ENCODE assay signal across 8 cellular contexts in the genomic region with DNA sequence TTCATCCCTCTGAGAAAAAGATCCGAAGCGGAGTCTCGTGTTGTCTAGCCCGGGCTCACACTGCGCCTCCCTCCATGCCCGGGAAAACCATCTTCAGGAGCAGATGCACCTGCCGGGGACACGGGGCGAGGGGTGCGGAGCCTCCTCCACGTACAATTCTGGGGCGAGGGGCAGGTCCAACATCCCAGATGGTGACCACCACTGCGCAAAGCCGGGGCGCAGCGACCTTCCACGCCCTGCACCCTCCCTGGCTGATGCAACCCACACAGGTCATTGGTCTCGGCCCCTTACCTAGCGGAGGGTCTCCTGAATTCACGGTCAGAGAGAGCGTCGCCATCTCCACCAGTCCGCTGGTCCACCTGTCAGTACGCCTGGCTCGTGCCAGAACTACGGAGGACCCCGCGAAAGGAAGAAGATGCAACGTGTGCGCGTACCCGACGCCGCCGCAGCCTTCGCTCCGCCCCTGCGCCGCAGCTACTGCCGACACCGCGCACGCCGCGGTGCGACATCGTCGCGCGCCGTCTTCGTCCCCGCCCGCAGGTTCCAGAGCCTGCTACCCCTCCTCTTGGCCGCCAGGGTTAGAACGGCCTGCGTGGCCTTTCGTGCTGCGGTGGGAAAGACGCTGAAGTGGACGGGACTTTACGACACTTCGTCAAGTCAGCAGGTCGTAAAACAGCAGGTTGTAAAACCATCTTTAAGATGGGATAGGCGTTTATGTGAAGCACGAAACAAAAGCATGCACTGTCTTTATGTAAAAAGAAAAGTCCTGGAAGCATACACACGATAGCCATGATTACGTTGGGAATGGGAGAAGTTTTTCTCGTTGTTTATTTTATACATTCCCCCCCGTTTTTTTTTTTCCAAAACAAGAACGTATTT. TPM values are rescaled to one million over a fixed set of nuclear protein-coding genes. Genes with fewer than 3 reads are reported as not detected.
DNase-seq lines count a peak whose midpoint lies in the region; ATAC-seq and TF ChIP-seq lines count a peak whose summit lies in the region.

A gene (minus strand): TSS at position 454 of the 879 bp plus-strand sequence. CDS start 117 bp downstream, at position 337.

- WGBS in endodermal cell (ENCODE audit: insufficient coverage in 1 of 2, insufficient read length in 1 of 2), 2 experiments = 0% methylated on average over 18 to 69 of the region's 71 CpGs

- H3K36me3 ChIP-seq in endodermal cell (ENCODE audit: control insufficient read depth, insufficient read depth, low read length) = no peaks in the 10 kb centered on the region

- peak within 1 kb of the TSS; percentile 82 for H3K27ac ChIP-seq in endodermal cell (ENCODE audit: low read depth, low read length)

- H3K4me1 ChIP-seq in endodermal cell (ENCODE audit: control insufficient read depth, insufficient read depth, low read length) = no peaks in the 10 kb centered on the region

- H3K27me3 Mint-ChIP-seq in activated CD8-positive, alpha-beta memory T cell treated with anti-CD3 and anti-CD28 coated beads, Interleukin-2, amount 10 ng/mL, durations not matched to agents 7 days and 5 days = no peaks in the 10 kb centered on the region
- no peaks in the 10 kb centered on the region for H3K27me3 Mint-ChIP-seq in endodermal cell (ENCODE audit: insufficient read depth)

- DNase-seq in COLO829 (ENCODE audit: low spot score) (peak; percentile 97), GM20000 (ENCODE audit: low spot score) (peak; percentile 91), HT1080 (ENCODE audit: low read depth) (peak; percentile 97), NOMO-1 treated with DMSO at 0.1 percent for 48 hours (lab: John Stamatoyannopoulos, UW; ENCODE audit: unreplicated experiment) (peak; percentile 97), endodermal cell (peak; percentile 98), mesenteric fat pad (ENCODE audit: low spot score) (peak; percentile 98)
- DNase-seq in activated CD8-positive, alpha-beta memory T cell treated with anti-CD3 and anti-CD28 coated beads, Interleukin-2, amount 10 ng/mL, durations not matched to agents 7 days and 5 days = peak; percentile 97
- peak; percentile 89 to 93 for DNase-seq in stimulated activated CD8-positive, alpha-beta memory T cell treated with anti-CD3 and anti-CD28 coated beads, Interleukin-15, amount 100 ng/mL, for 4 hours (ENCODE audit: low read depth in 2 of 2)

- no peaks in the 10 kb centered on the region for H3K9me3 ChIP-seq in endodermal cell (ENCODE audit: control insufficient read depth, low read length)

- H3K4me3 ChIP-seq in endodermal cell (ENCODE audit: low read length) = peak within 1 kb of the TSS; percentile 87

- H3K4me1 Mint-ChIP-seq in activated CD8-positive, alpha-beta memory T cell treated with anti-CD3 and anti-CD28 coated beads, Interleukin-2, amount 10 ng/mL, durations not matched to agents 7 days and 5 days = peaks cover 40% of the 10 kb centered on the region
- H3K4me1 Mint-ChIP-seq in endodermal cell = peaks cover 7% of the 10 kb centered on the region

- peaks cover 9% of the 10 kb centered on the region for H3K36me3 Mint-ChIP-seq in activated CD8-positive, alpha-beta memory T cell treated with anti-CD3 and anti-CD28 coated beads, Interleukin-2, amount 10 ng/mL, durations not matched to agents 7 days and 5 days
- peaks cover 4% of the 10 kb centered on the region for H3K36me3 Mint-ChIP-seq in endodermal cell (ENCODE audit: low read depth)

- CTCF ChIA-PET in activated CD8-positive, alpha-beta memory T cell treated with anti-CD3 and anti-CD28 coated beads, Interleukin-2, amount 10 ng/mL, durations not matched to agents 7 days and 5 days (lab: Charles Lee) = interaction anchor here (0.8 to 1.2 kb wide), 2 partner anchors 43 to 78 kb away, joined by 4 read pairs; a partner anchor contains a TSS

- peak within 1 kb of the TSS; percentile 99 for H3K4me3 Mint-ChIP-seq in activated CD8-positive, alpha-beta memory T cell treated with anti-CD3 and anti-CD28 coated beads, Interleukin-2, amount 10 ng/mL, durations not matched to agents 7 days and 5 days
- H3K4me3 Mint-ChIP-seq in endodermal cell = peak within 1 kb of the TSS; percentile 96

- H3K9me3 Mint-ChIP-seq in activated CD8-positive, alpha-beta memory T cell treated with anti-CD3 and anti-CD28 coated beads, Interleukin-2, amount 10 ng/mL, durations not matched to agents 7 days and 5 days (ENCODE audit: low read depth) = no peaks in the 10 kb centered on the region
- no peaks in the 10 kb centered on the region for H3K9me3 Mint-ChIP-seq in endodermal cell

- peak; percentile 30 for TF ChIP-seq CTCF in GM20000 (IDR thresholded peaks at IDR 0.05; ENCODE audit: extremely low read depth, missing control alignments)
- TF ChIP-seq CTCF in endodermal cell (conservative IDR thresholded peaks at IDR 0.05) = peak; percentile 80

- peak; percentile 97 for ATAC-seq in activated CD8-positive, alpha-beta memory T cell treated with anti-CD3 and anti-CD28 coated beads, Interleukin-2, amount 10 ng/mL, durations not matched to agents 7 days and 5 days

- H3K27ac Mint-ChIP-seq in activated CD8-positive, alpha-beta memory T cell treated with anti-CD3 and anti-CD28 coated beads, Interleukin-2, amount 10 ng/mL, durations not matched to agents 7 days and 5 days = peak within 1 kb of the TSS; percentile 96
- H3K27ac Mint-ChIP-seq in endodermal cell = peak within 1 kb of the TSS; percentile 93

- no peaks in the 10 kb centered on the region for H3K27me3 ChIP-seq in endodermal cell (ENCODE audit: control insufficient read depth, insufficient read depth, low read length, poor library complexity, severe bottlenecking)

- H3K9ac ChIP-seq in endodermal cell (ENCODE audit: extremely low read depth, low read length, poor library complexity, severe bottlenecking) = peak within 1 kb of the TSS; percentile 83

RNA-seq across cellular contexts. Expression of the gene that starts here (rescaled TPM):
- total RNA-seq in HT1080 (2014; rRNA removed; shearing (Covaris generic)) = 89.2 and 95.3 TPM in 2 replicates
- polyA plus RNA-seq in HT1080 (2015; cell fraction: cytosol; rRNA removed) = 93.4 and 119 TPM in 2 replicates
- 300 and 307 TPM in 2 replicates for polyA plus RNA-seq in HT1080 (2015; cell fraction: nucleus; rRNA removed)
- 100 to 1,000 TPM; 100 to 144 TPM for total RNA-seq in activated CD8-positive, alpha-beta memory T cell treated with anti-CD3 and anti-CD28 coated beads, Interleukin-2, amount 10 ng/mL, durations not matched to agents 7 days and 5 days
- total RNA-seq in endodermal cell (10 to 100 TPM; 85.9 to 93.3 TPM), mesenteric fat pad (108 TPM)
- 99.7 TPM for polyA plus RNA-seq in endodermal cell (2013, experiment 1 of 2)
- 76.7 TPM for polyA plus RNA-seq in endodermal cell (2013, experiment 2 of 2)

Comparison
In these comparisons a context has a peak if more than half of its experiments do, and no peak if none do; other contexts are left out.
1. Peak in every context shown above with its lines: DNase-seq, ATAC-seq, H3K4me3 ChIP-seq and H3K27ac ChIP-seq.